In genomic region chr7:52455571-52455970, GRCh38 we compare ENCODE assay signal across 26 cellular contexts.
"Had no signal": no experiment of that assay in that cellular context is flagged by ENCODE, and none has a peak within 500 bp of the region (broad histone marks: within the 10 kb centered on the region; RNA-seq: fewer than 3 reads in every experiment).

No MANE protein-coding gene starts in this region.

- H3K36me3 ChIP-seq: stomach, suprapubic skin, thoracic aorta, thyroid gland, tibial artery, tibial nerve, transverse colon, upper lobe of left lung, upper lobe of right lung, uterus, vagina had no signal

- H3K27me3 ChIP-seq: stomach, suprapubic skin, thyroid gland, tibial artery, tibial nerve, transverse colon, upper lobe of left lung, upper lobe of right lung, uterus, vagina had no signal

- H3K27ac ChIP-seq: stomach, suprapubic skin, thoracic aorta, thyroid gland, tibial artery, tibial nerve, transverse colon, upper lobe of left lung, upper lobe of right lung, uterus, vagina had no signal

- DNase-seq: stimulated activated CD4-positive, alpha-beta T cell treated with anti-CD3 and anti-CD28 coated beads, Interleukin-2, amount 100 ng/mL, for 24 hours; stimulated activated CD4-positive, alpha-beta T cell treated with anti-CD3 and anti-CD28 coated beads, Interleukin-2, amount 100 ng/mL, for 48 hours; stimulated activated CD4-positive, alpha-beta T cell treated with anti-CD3 and anti-CD28 coated beads, Interleukin-4, amount 100 ng/mL, for 1 hour; stimulated activated CD4-positive, alpha-beta T cell treated with anti-CD3 and anti-CD28 coated beads, Interleukin-4, amount 100 ng/mL, for 24 hours; stimulated activated CD4-positive, alpha-beta T cell treated with anti-CD3 and anti-CD28 coated beads, Interleukin-4, amount 100 ng/mL, for 4 hours; stimulated activated CD8-positive, alpha-beta memory T cell treated with anti-CD3 and anti-CD28 coated beads, Interleukin-4, amount 100 ng/mL, for 48 hours; stimulated activated naive B cell treated with anti-CD40 and anti-IgM and Interleukin-4, amounts not matched to agents 10 μg/mL and 1 μg/mL and 100 μg/mL, for 72 hours; stimulated activated naive CD4-positive, alpha-beta T cell; stimulated activated naive CD4-positive, alpha-beta T cell treated with Interleukin-2 at 50 U/mL for 16 hours; stimulated activated naive CD8-positive, alpha-beta T cell treated with anti-CD3 and anti-CD28 coated beads, Interleukin-15, amount 100 ng/mL, for 72 hours; stimulated activated naive CD8-positive, alpha-beta T cell treated with anti-CD3 and anti-CD28 coated beads, Interleukin-15, Interleukin-2, amounts not matched to agents 100 U/mL and 50 U/mL, for 24 hours; stomach; substantia nigra; thyroid gland; tibial artery; transverse colon; trophoblast cell; upper lobe of right lung; uterus had no signal

- H3K4me1 ChIP-seq: stomach, suprapubic skin, thyroid gland, tibial artery, tibial nerve, transverse colon, upper lobe of left lung, upper lobe of right lung, uterus, vagina had no signal

- H3K4me3 ChIP-seq: stomach, suprapubic skin, thoracic aorta, thyroid gland, tibial artery, tibial nerve, transverse colon, upper lobe of left lung, upper lobe of right lung, uterus, vagina had no signal

- H3K9me3 ChIP-seq: thoracic aorta, thyroid gland, tibial nerve, transverse colon, upper lobe of right lung, uterus, vagina had no signal

- ATAC-seq: stimulated activated effector memory CD8-positive, alpha-beta T cell treated with anti-CD3 and anti-CD28 coated beads, Interleukin-12 subunit alpha, Interleukin-12 subunit beta, amount 100 ng/mL, for 72 hours; stimulated activated memory B cell treated with anti-CD40 and anti-IgM and Interleukin-4, amounts not matched to agents 10 μg/mL and 1 μg/mL and 100 μg/mL, for 72 hours; stimulated activated naive B cell treated with anti-CD40 and anti-IgM and Interleukin-4, amounts not matched to agents 10 μg/mL and 1 μg/mL and 100 μg/mL, for 72 hours; stimulated activated naive CD8-positive, alpha-beta T cell treated with anti-CD3 and anti-CD28 coated beads, Interleukin-15, amount 100 ng/mL, for 72 hours; stimulated activated naive CD8-positive, alpha-beta T cell treated with anti-CD3 and anti-CD28 coated beads, Interleukin-15, Interleukin-2, amounts not matched to agents 100 U/mL and 50 U/mL, for 24 hours; upper lobe of right lung had no signal
